ENCODE assay signal across 17 cellular contexts in the genomic region with DNA sequence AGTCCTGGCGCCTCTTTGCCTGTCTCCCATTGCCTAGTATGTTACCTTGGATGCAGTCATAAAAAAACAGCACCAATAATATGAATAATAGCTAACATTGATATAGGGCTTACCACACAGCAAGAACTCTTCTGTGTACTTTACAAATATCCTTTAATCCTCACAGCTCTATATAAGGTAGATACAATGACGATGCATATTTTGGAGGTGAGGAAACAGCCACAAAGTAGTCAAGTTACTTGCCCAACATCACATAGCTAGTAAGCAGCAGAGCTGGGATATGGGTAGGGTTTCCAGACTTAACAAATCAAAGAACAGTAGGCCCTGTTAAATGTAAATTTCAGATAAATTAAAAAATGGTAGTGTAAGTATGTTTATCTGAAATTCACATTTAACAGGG.
DNase-seq lines count a peak whose midpoint lies in the region; ATAC-seq, FAIRE-seq and TF ChIP-seq lines count a peak whose summit lies in the region.
"Had no signal": no experiment of that assay in that cellular context is flagged by ENCODE, and none has a peak within 500 bp of the region (broad histone marks: within the 10 kb centered on the region; RNA-seq: fewer than 3 reads in every experiment).

No MANE protein-coding gene starts in this region.

- no peaks in the 10 kb centered on the region for H3K27me3 ChIP-seq in astrocyte (ENCODE audit: insufficient read depth, low read length)

- H3K4me1 ChIP-seq in astrocyte (ENCODE audit: insufficient read depth, low read length), result peaks cover 20% of the 10 kb centered on the region

- peaks cover 5% of the 10 kb centered on the region for H3K9me3 Mint-ChIP-seq in astrocyte (ENCODE audit: unreplicated experiment)
- H3K9me3 Mint-ChIP-seq: activated T-cell treated with anti-CD3 and anti-CD28 coated beads, Interleukin-2, amount 50 U/mL, for 24 hours had no signal

- H3K27me3 Mint-ChIP-seq in astrocyte (ENCODE audit: low read depth, unreplicated experiment), result peaks cover 21% of the 10 kb centered on the region
- H3K27me3 Mint-ChIP-seq: activated T-cell treated with anti-CD3 and anti-CD28 coated beads, Interleukin-2, amount 50 U/mL, for 24 hours had no signal

- FAIRE-seq in astrocyte (lab: Jason Lieb, UNC), result no peak

- peak overlapping the region; percentile 8 for H3K27ac Mint-ChIP-seq in astrocyte (ENCODE audit: unreplicated experiment)
- H3K27ac Mint-ChIP-seq: activated T-cell treated with anti-CD3 and anti-CD28 coated beads, Interleukin-2, amount 50 U/mL, for 24 hours had no signal

- H3K4me1 Mint-ChIP-seq in astrocyte (ENCODE audit: low read depth, unreplicated experiment), result peaks cover 22% of the 10 kb centered on the region

- H3K9me3 ChIP-seq in astrocyte (ENCODE audit: insufficient read depth, low read depth, low read length), result peaks cover 3% of the 10 kb centered on the region
- H3K9me3 ChIP-seq: transverse colon had no signal

- H2AFZ ChIP-seq in astrocyte (ENCODE audit: low read depth, low read length), result no peak overlapping the region

- H3K36me3 ChIP-seq in astrocyte (ENCODE audit: insufficient read depth, low read length), result no peaks in the 10 kb centered on the region
- H3K36me3 ChIP-seq: transverse colon had no signal

- no peaks in the 10 kb centered on the region for H3K36me3 Mint-ChIP-seq in astrocyte (ENCODE audit: low read depth, unreplicated experiment)

- H3K79me2 ChIP-seq in astrocyte (ENCODE audit: insufficient read depth, low read length), result no peaks in the 10 kb centered on the region

- H3K4me2 ChIP-seq in astrocyte (ENCODE audit: low read length), result peak overlapping the region; percentile 2

- DNase-seq in AG09319 (ENCODE audit: extremely low read depth, low read depth) (peak; percentile 41), HS-27A (ENCODE audit: low read depth) (peak; percentile 11), astrocyte (ENCODE audit: low read depth) (peak; percentile 82), iris pigment epithelial cell (ENCODE audit: low read depth) (peak; percentile 98), SIG-M5 (lab: John Stamatoyannopoulos, UW) (no peak), NCI-H2029 (lab: John Stamatoyannopoulos, UW) (no peak)
- DNase-seq: activated CD4-positive, alpha-beta T cell treated with anti-CD3 and anti-CD28 coated beads for 48 hours; activated T-cell treated with anti-CD3 and anti-CD28 coated beads, Interleukin-2, amount 50 U/mL, for 24 hours; C1 segment of cervical spinal cord; DND-41; glutamatergic neuron; islet precursor cell; NCI-H1417 treated with DMSO at 0.1 percent for 48 hours; NCI-H524 treated with DMSO at 0.1 percent for 48 hours had no signal

- no peak overlapping the region for H3K27ac ChIP-seq in astrocyte (ENCODE audit: low read depth, low read length)
- H3K27ac ChIP-seq: transverse colon had no signal

- no peak overlapping the region for H3K9ac ChIP-seq in astrocyte (ENCODE audit: low read length)

- ATAC-seq in GM19463 (IDR thresholded peaks at IDR 0.05; ENCODE audit: unreplicated experiment) (no peak), GM19452 (IDR thresholded peaks at IDR 0.05; ENCODE audit: unreplicated experiment) (no peak)

- H4K20me1 ChIP-seq in astrocyte (ENCODE audit: insufficient read depth, low read length), result no peaks in the 10 kb centered on the region

- no peak overlapping the region for H3K4me3 Mint-ChIP-seq in astrocyte (ENCODE audit: unreplicated experiment)
- H3K4me3 Mint-ChIP-seq: activated T-cell treated with anti-CD3 and anti-CD28 coated beads, Interleukin-2, amount 50 U/mL, for 24 hours had no signal

- TF ChIP-seq CTCF in AG09319 (IDR thresholded peaks at IDR 0.05; ENCODE audit: low read depth, low read length) (no peak), astrocyte (IDR thresholded peaks at IDR 0.05; ENCODE audit: insufficient read depth, low read depth, low read length) (no peak)

- no peak overlapping the region for H3K4me3 ChIP-seq in astrocyte (ENCODE audit: insufficient read depth, low read depth, low read length)
- H3K4me3 ChIP-seq: transverse colon had no signal

Comparison
In these comparisons a context has a peak if more than half of its experiments do, and no peak if none do; other contexts are left out.
1. DNase-seq: peak in AG09319 (single experiment), HS-27A (single experiment), astrocyte (single experiment) and iris pigment epithelial cell (single experiment); none in SIG-M5 (single experiment) and NCI-H2029 (single experiment).